In the genomic region with DNA sequence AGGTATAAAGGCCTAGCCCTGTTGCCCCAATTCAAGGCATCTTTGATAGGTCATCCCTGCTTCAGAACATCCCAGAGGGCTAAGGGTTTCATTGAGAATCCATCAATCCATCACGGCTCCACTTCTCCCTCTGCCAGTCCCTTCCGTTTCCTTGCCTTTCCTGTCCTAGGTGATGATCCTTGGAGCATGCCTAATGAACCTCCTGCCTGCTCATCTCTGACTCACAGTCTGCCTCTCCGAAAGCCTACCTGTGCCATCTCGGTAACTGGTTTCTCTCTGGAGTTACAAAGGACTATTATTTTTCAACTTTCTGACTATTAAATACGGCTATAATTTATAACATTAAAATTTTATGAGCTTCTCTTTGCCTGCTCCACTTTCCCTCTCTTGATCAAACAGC, we compare ENCODE assay signal across 28 cellular contexts. TPM values are rescaled to one million over a fixed set of nuclear protein-coding genes. Genes with fewer than 3 reads are reported as not detected.
"Had no signal": no experiment of that assay in that cellular context is flagged by ENCODE, and none has a peak within 500 bp of the region (broad histone marks: within the 10 kb centered on the region; RNA-seq: fewer than 3 reads in every experiment).

No MANE protein-coding gene starts in this region.

- H3K27me3 ChIP-seq: colonic mucosa, heart left ventricle, pancreas, sigmoid colon, uterus had no signal

- H3K36me3 ChIP-seq: colonic mucosa, heart left ventricle, pancreas, prostate gland, sigmoid colon, uterus had no signal

- H3K4me3 ChIP-seq: colonic mucosa, dorsolateral prefrontal cortex, heart left ventricle, pancreas, prostate gland, sigmoid colon, uterus had no signal

- FAIRE-seq: pancreas, small intestine had no signal

- H3K4me1 ChIP-seq: colonic mucosa, prostate gland, sigmoid colon, uterus had no signal

- H3K27ac ChIP-seq: colonic mucosa, dorsolateral prefrontal cortex, heart left ventricle, pancreas, prostate gland, sigmoid colon, uterus had no signal

- H3K9me3 ChIP-seq: colonic mucosa, pancreas, prostate gland, uterus had no signal

- ATAC-seq: activated CD8-positive, alpha-beta T cell treated with anti-CD3 and anti-CD28 coated beads for 36 hours; activated naive CD8-positive, alpha-beta T cell treated with anti-CD3 and anti-CD28 coated beads, Interleukin-2, amount 50 U/mL, for 24 hours; heart left ventricle; left ventricle myocardium superior; pancreas; stimulated activated memory B cell treated with anti-CD40 and anti-IgM and Interleukin-4, amounts not matched to agents 10 μg/mL and 1 μg/mL and 100 μg/mL, for 72 hours; stimulated activated naive CD8-positive, alpha-beta T cell treated with anti-CD3 and anti-CD28 coated beads, Interleukin-15, amount 100 ng/mL, for 72 hours had no signal

- DNase-seq: activated B cell treated with CpG ODN at 0.5 μM for 24 hours; activated CD4-positive, alpha-beta T cell treated with anti-CD3 and anti-CD28 coated beads, Interleukin-2, amount 50 U/mL, for 1 hour; activated CD8-positive, alpha-beta T cell treated with anti-CD3 and anti-CD28 coated beads for 36 hours; activated naive CD8-positive, alpha-beta T cell treated with anti-CD3 and anti-CD28 coated beads, Interleukin-2, amount 50 U/mL, for 24 hours; activated T-cell treated with anti-CD3 and anti-CD28 coated beads, Interleukin-2, amount 50 U/mL, for 48 hours; amygdala; cerebellar nuclear complex; colonic mucosa; dorsolateral prefrontal cortex; effector memory CD4-positive, alpha-beta T cell; foreskin fibroblast; heart left ventricle; hypothalamus; immature natural killer cell; left ventricle myocardium superior; naive B cell; nephron progenitor cell; pancreas; sigmoid colon; small intestine; stimulated activated CD4-positive, alpha-beta T cell treated with anti-CD3 and anti-CD28 coated beads, Interleukin-4, amount 100 ng/mL, for 4 hours; stimulated activated CD8-positive, alpha-beta memory T cell treated with anti-CD3 and anti-CD28 coated beads, Interleukin-4, amount 100 ng/mL, for 48 hours; stimulated activated naive CD8-positive, alpha-beta T cell treated with anti-CD3 and anti-CD28 coated beads, Interleukin-15, amount 100 ng/mL, for 72 hours; substantia nigra; T-helper 1 cell; uterus had no signal

RNA-seq across cellular contexts. Expression of a gene that starts 36.7 kb away (rescaled TPM):
- total RNA-seq: activated B cell treated with CpG ODN at 0.5 μM for 24 hours had no signal
- polyA plus RNA-seq: immature natural killer cell had no signal
